Comparison of ENCODE assay signal across 8 cellular contexts in the genomic region with DNA sequence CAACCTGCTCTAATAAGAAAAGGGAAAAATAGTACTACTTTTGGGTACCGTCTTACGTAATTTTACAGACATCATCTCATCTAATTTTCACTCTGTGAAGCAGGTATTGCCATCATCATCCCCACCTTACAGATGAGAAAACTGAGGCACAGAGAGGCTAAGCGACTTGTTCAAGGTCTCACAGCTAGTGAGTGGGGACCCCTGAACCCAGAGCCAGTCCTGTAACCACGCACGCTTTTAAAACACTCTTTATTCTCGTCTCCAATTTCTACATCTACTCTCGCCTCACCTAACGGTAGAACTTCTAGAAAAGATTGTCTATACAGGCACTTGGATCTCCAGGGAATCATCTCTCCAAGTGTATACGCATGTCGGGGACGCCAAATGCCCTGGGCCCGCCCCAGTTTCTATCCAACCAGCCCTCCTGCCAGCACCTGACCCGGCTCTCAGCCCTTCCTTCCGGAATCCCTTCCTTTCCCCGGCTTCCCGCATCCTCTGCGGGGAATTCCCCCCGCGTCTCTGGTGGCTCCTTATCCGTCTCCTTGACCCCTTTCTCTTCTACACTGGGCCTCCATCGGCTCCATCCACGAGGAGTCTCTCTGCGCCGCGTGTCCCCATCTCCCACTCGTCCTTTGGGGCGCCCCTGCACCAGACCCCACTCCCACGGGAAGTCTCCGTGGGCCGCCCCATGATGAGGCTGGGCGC. TPM values are rescaled to one million over a fixed set of nuclear protein-coding genes. Genes with fewer than 3 reads are reported as not detected.
DNase-seq lines count a peak whose midpoint lies in the region; ATAC-seq and TF ChIP-seq lines count a peak whose summit lies in the region.

No MANE protein-coding gene starts in this region.

- no peaks in the 10 kb centered on the region for H3K27me3 Mint-ChIP-seq in activated naive CD4-positive, alpha-beta T cell treated with anti-CD3 and anti-CD28 coated beads for 36 hours (ENCODE audit: low read depth)

- peak overlapping the region; percentile 56 for H3K4me3 ChIP-seq in retinal pigment epithelial cell (ENCODE audit: low read length)

- no peak for TF ChIP-seq CTCF in retinal pigment epithelial cell (conservative IDR thresholded peaks at IDR 0.05; ENCODE audit: low read depth, low read length)

- peaks cover 38% of the 10 kb centered on the region for H3K36me3 Mint-ChIP-seq in activated naive CD4-positive, alpha-beta T cell treated with anti-CD3 and anti-CD28 coated beads for 36 hours (ENCODE audit: low read depth)

- intact Hi-C loops in activated naive CD4-positive, alpha-beta T cell treated with anti-CD3 and anti-CD28 coated beads for 36 hours (cut with micrococcal nuclease) = no loop called here
- intact Hi-C loops in left cardiac atrium (cut with DNase I) = no loop called here

- peak overlapping the region; percentile 92 for H3K4me3 Mint-ChIP-seq in activated naive CD4-positive, alpha-beta T cell treated with anti-CD3 and anti-CD28 coated beads for 36 hours

- peak; percentile 1 for ATAC-seq in HG02610 (IDR thresholded peaks at IDR 0.05; ENCODE audit: unreplicated experiment)
- peak; percentile 32 to 40 for ATAC-seq in left cardiac atrium
- ATAC-seq in GM21576 (IDR thresholded peaks at IDR 0.05; ENCODE audit: unreplicated experiment) = no peak

- H3K9me3 Mint-ChIP-seq in activated naive CD4-positive, alpha-beta T cell treated with anti-CD3 and anti-CD28 coated beads for 36 hours = no peaks in the 10 kb centered on the region

- DNase-seq in AG08395 (ENCODE audit: low spot score) (peak; percentile 12), left cardiac atrium (peak; percentile 69), retinal pigment epithelial cell (ENCODE audit: low read depth) (no peak), SKM-1 (lab: John Stamatoyannopoulos, UW; ENCODE audit: unreplicated experiment) (no peak), NCI-H1105 treated with DMSO at 0.1 percent for 48 hours (lab: John Stamatoyannopoulos, UW) (no peak)
- peak; percentile 78 for DNase-seq in activated naive CD4-positive, alpha-beta T cell treated with anti-CD3 and anti-CD28 coated beads for 36 hours

- H3K27ac Mint-ChIP-seq in activated naive CD4-positive, alpha-beta T cell treated with anti-CD3 and anti-CD28 coated beads for 36 hours = peak overlapping the region; percentile 98

- CTCF ChIA-PET in activated naive CD4-positive, alpha-beta T cell treated with anti-CD3 and anti-CD28 coated beads for 36 hours (lab: Charles Lee) = interaction anchor here (0.6 to 2.8 kb wide), 3 partner anchors 8 to 36 kb away, joined by 5 to 11 read pairs (median 5); no protein-coding TSS in a partner anchor

- H3K4me1 Mint-ChIP-seq in activated naive CD4-positive, alpha-beta T cell treated with anti-CD3 and anti-CD28 coated beads for 36 hours (ENCODE audit: low read depth) = peaks cover 73% of the 10 kb centered on the region

RNA-seq across cellular contexts. Expression of gene TRAF1, which starts 1.6 kb away (rescaled TPM):
- total RNA-seq in activated naive CD4-positive, alpha-beta T cell treated with anti-CD3 and anti-CD28 coated beads for 36 hours = 10 to 100 TPM; 80.6 to 85.0 TPM
- total RNA-seq in left cardiac atrium = 1 to 10 TPM; 3.3 to 3.7 TPM

RNA-seq across cellular contexts. Expression of gene PHF19, which starts 51.2 kb away (rescaled TPM):
- total RNA-seq in activated naive CD4-positive, alpha-beta T cell treated with anti-CD3 and anti-CD28 coated beads for 36 hours = 100 to 1,000 TPM; 289 to 295 TPM
- 10 to 100 TPM; 16.8 to 18.5 TPM for total RNA-seq in left cardiac atrium

Comparison
In these comparisons a context has a peak if more than half of its experiments do, and no peak if none do; other contexts are left out.
1. DNase-seq: peak in AG08395 (single experiment), activated naive CD4-positive, alpha-beta T cell treated with anti-CD3 and anti-CD28 coated beads for 36 hours (single experiment) and left cardiac atrium (single experiment); none in retinal pigment epithelial cell (single experiment), SKM-1 (single experiment) and NCI-H1105 treated with DMSO at 0.1 percent for 48 hours (single experiment).
2. RNA of gene TRAF1, which starts 1.6 kb away (total RNA-seq): 80.6 to 85.0 TPM in activated naive CD4-positive, alpha-beta T cell treated with anti-CD3 and anti-CD28 coated beads for 36 hours; 3.3 to 3.7 TPM in left cardiac atrium; every median in the first group is over 10 times any median in the second.
3. RNA of gene PHF19, which starts 51.2 kb away (total RNA-seq): 289 to 295 TPM in activated naive CD4-positive, alpha-beta T cell treated with anti-CD3 and anti-CD28 coated beads for 36 hours; 16.8 to 18.5 TPM in left cardiac atrium; every median in the first group is over 10 times any median in the second.